Comparison of ENCODE assay signal across 1 cellular context in the genomic region with DNA sequence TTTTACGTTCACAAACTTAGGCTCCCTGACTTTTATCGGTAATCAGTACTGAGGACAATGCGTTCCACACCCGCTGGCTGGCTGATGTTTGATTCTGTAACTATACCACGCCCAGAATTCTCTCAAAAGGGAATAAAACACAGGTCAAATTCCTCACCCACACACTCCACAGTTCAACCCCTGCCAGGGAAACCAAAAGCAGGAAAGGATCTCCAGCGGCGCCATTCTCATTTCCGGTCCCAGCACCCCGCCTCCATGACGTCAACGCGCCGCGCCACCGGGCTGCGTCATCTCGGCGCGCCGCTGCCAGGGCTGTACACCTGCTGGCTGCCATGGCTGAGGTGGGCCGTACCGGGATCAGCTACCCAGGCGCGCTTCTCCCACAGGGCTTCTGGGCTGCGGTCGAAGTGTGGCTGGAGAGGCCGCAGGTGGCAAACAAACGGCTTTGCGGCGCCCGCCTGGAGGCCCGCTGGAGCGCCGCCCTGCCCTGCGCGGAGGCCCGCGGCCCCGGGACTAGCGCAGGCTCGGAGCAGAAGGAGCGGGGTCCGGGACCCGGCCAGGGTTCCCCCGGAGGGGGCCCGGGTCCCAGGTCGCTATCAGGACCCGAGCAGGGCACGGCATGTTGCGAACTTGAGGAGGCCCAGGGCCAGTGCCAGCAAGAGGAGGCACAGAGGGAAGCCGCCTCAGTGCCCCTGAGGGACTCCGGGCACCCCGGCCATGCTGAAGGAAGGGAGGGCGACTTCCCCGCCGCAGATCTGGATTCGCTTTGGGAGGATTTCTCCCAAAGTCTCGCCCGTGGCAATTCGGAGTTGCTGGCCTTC.
TF ChIP-seq lines count a peak whose summit lies in the region.

ACOX3 (minus strand) TSS at position 233 of the 821 bp plus-strand sequence. CDS start 24,202 bp downstream, outside the sequence.
A gene with protein sequence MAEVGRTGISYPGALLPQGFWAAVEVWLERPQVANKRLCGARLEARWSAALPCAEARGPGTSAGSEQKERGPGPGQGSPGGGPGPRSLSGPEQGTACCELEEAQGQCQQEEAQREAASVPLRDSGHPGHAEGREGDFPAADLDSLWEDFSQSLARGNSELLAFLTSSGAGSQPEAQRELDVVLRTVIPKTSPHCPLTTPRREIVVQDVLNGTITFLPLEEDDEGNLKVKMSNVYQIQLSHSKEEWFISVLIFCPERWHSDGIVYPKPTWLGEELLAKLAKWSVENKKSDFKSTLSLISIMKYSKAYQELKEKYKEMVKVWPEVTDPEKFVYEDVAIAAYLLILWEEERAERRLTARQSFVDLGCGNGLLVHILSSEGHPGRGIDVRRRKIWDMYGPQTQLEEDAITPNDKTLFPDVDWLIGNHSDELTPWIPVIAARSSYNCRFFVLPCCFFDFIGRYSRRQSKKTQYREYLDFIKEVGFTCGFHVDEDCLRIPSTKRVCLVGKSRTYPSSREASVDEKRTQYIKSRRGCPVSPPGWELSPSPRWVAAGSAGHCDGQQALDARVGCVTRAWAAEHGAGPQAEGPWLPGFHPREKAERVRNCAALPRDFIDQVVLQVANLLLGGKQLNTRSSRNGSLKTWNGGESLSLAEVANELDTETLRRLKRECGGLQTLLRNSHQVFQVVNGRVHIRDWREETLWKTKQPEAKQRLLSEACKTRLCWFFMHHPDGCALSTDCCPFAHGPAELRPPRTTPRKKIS (plus strand): TSS at position 287 of the 821 bp plus-strand sequence. CDS start 46 bp downstream, at position 333.

TF ChIP-seq in H1, 55 proteins besides CTCF, POLR2A, EP300 and RAD21 (continues in another document):
- TF ChIP-seq ATF2 (IDR thresholded peaks at IDR 0.05; ENCODE audit: low read length) (no peak; the same call in 1 of the 2 replicates), SIRT6 (IDR thresholded peaks at IDR 0.05; ENCODE audit: low read length) (no peak), RXRA (IDR thresholded peaks at IDR 0.05; ENCODE audit: insufficient read depth, low read depth, low read length) (no peak), CHD1 (IDR thresholded peaks at IDR 0.05; ENCODE audit: low read depth, low read length) (no peak), ASH2L (IDR thresholded peaks at IDR 0.05; ENCODE audit: low read length) (peak; percentile 69), MAFK (IDR thresholded peaks at IDR 0.05; ENCODE audit: low read depth, low read length) (no peak), SP2 (IDR thresholded peaks at IDR 0.05; ENCODE audit: low read length) (no peak), ZNF274 (IDR thresholded peaks at IDR 0.05; ENCODE audit: borderline replicate concordance, extremely low read depth, low read length) (no peak), SP1 (IDR thresholded peaks at IDR 0.05; ENCODE audit: low read depth, low read length) (peak; percentile 74; the same call in 1 of the 2 replicates), RFX5 (IDR thresholded peaks at IDR 0.05; ENCODE audit: borderline replicate concordance, low read depth, low read length) (no peak), JUND (IDR thresholded peaks at IDR 0.05; ENCODE audit: low read length) (peak; percentile 77), SP4 (IDR thresholded peaks at IDR 0.05; ENCODE audit: low read length) (no peak), JUN (IDR thresholded peaks at IDR 0.05; ENCODE audit: low read depth, low read length) (no peak), HDAC6 (IDR thresholded peaks at IDR 0.05; ENCODE audit: low read depth, low read length) (no peak), RBBP5 (IDR thresholded peaks at IDR 0.05; ENCODE audit: borderline replicate concordance, low read depth, low read length) (peak; percentile 91; the same call in 1 of the 2 replicates), TEAD4 (IDR thresholded peaks at IDR 0.05; ENCODE audit: low read depth, low read length) (0 out of 2 replicates have a peak, but pooled peaks have one; percentile 36), BCL11A (IDR thresholded peaks at IDR 0.05; ENCODE audit: low read depth in 2 of 2, low read length in 2 of 2) (no peak), RNF2 (IDR thresholded peaks at IDR 0.05; ENCODE audit: borderline replicate concordance, low read depth, low read length, missing control alignments, poor library complexity, severe bottlenecking) (no peak), CEBPB (IDR thresholded peaks at IDR 0.05; ENCODE audit: low read depth, low read length) (no peak), TAF1 (IDR thresholded peaks at IDR 0.05; ENCODE audit: low read depth, low read length) (peak; percentile 87), E2F6 (IDR thresholded peaks at IDR 0.05) (0 out of 2 replicates have a peak, but pooled peaks have one; percentile 36), CBX5 (IDR thresholded peaks at IDR 0.05; ENCODE audit: low read depth, low read length) (no peak), EZH2 (IDR thresholded peaks at IDR 0.05; ENCODE audit: low read depth, low read length, severe bottlenecking) (no peak), NRF1 (IDR thresholded peaks at IDR 0.05; ENCODE audit: low read depth, low read length) (no peak), SIX5 (IDR thresholded peaks at IDR 0.05; ENCODE audit: low read depth, low read length) (peak; percentile 49; the same call in 1 of the 2 replicates), BRCA1 (IDR thresholded peaks at IDR 0.05; ENCODE audit: low read depth, low read length) (peak; percentile 67; the same call in 1 of the 2 replicates), TAF7 (optimal IDR thresholded peaks at IDR 0.05; ENCODE audit: borderline replicate concordance, low read depth, low read length) (peak; percentile 82), HDAC2 (IDR thresholded peaks at IDR 0.05; ENCODE audit: borderline replicate concordance in 1 of 2, low read depth in 2 of 2, low read length in 2 of 2) (peak in 1 of 2 experiments; percentile 45; a peak in 1 of 4 replicates), USF2 (IDR thresholded peaks at IDR 0.05; ENCODE audit: low read length) (no peak), CHD2 (IDR thresholded peaks at IDR 0.05; ENCODE audit: low read length) (peak; percentile 48; the same call in 1 of the 2 replicates), PHF8 (conservative IDR thresholded peaks at IDR 0.05; ENCODE audit: low read depth, low read length) (peak; percentile 89), CHD7 (IDR thresholded peaks at IDR 0.05; ENCODE audit: insufficient replicate concordance, low read length) (no peak), POU5F1 (IDR thresholded peaks at IDR 0.05; ENCODE audit: low read depth, low read length) (no peak), TBP (IDR thresholded peaks at IDR 0.05; ENCODE audit: low read depth, low read length) (peak; percentile 85), SAP30 (IDR thresholded peaks at IDR 0.05; ENCODE audit: insufficient read depth, insufficient replicate concordance, low read length) (no peak), GABPA (IDR thresholded peaks at IDR 0.05; ENCODE audit: borderline replicate concordance, insufficient read depth, low read length) (peak; percentile 91), ATF3 (IDR thresholded peaks at IDR 0.05; ENCODE audit: insufficient read depth, low read depth, low read length) (peak; percentile 98), SUZ12 (IDR thresholded peaks at IDR 0.05; ENCODE audit: low read length) (no peak), CBX8 (IDR thresholded peaks at IDR 0.05; ENCODE audit: borderline replicate concordance, low read depth, low read length) (no peak), SRF (IDR thresholded peaks at IDR 0.05; ENCODE audit: low read depth, low read length) (peak; percentile 94), GTF2F1 (IDR thresholded peaks at IDR 0.05; ENCODE audit: borderline replicate concordance, low read depth, low read length) (no peak), CREB1 (IDR thresholded peaks at IDR 0.05) (peak; percentile 100), POLR2AphosphoS5 (IDR thresholded peaks at IDR 0.05; ENCODE audit: low read depth, low read length) (peak; percentile 89), FOSL1 (IDR thresholded peaks at IDR 0.05; ENCODE audit: insufficient read depth, low read depth, low read length) (no peak)
- TF ChIP-seq, protein P1, sequence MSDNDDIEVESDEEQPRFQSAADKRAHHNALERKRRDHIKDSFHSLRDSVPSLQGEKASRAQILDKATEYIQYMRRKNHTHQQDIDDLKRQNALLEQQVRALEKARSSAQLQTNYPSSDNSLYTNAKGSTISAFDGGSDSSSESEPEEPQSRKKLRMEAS (IDR thresholded peaks at IDR 0.05) = peak; percentile 87
